In the genomic region with DNA sequence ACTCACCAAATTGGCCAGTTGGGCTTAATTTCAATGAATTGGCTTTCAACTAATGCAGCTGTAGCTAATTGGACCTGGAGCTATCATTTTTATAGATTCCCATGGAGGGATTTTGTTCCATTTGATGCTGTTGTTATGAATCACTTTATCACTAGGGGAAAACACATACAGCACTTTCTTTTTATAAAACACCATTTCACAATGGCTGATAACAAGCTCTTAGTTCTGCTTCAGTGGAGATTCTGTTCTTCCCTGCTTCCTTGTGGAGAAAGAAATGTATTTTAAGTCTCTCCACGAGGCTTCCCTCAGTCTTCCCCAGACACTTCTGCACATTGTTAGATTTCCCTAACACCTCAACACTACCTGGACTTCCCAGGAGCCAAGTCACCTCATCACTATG, we compare ENCODE assay signal across 1 cellular context.
TF ChIP-seq lines count a peak whose summit lies in the region.

No MANE protein-coding gene starts in this region.

TF ChIP-seq in WTC11, 78 proteins besides CTCF, POLR2A, EP300 and RAD21 (continued from another document):
- TF ChIP-seq, protein P1, sequence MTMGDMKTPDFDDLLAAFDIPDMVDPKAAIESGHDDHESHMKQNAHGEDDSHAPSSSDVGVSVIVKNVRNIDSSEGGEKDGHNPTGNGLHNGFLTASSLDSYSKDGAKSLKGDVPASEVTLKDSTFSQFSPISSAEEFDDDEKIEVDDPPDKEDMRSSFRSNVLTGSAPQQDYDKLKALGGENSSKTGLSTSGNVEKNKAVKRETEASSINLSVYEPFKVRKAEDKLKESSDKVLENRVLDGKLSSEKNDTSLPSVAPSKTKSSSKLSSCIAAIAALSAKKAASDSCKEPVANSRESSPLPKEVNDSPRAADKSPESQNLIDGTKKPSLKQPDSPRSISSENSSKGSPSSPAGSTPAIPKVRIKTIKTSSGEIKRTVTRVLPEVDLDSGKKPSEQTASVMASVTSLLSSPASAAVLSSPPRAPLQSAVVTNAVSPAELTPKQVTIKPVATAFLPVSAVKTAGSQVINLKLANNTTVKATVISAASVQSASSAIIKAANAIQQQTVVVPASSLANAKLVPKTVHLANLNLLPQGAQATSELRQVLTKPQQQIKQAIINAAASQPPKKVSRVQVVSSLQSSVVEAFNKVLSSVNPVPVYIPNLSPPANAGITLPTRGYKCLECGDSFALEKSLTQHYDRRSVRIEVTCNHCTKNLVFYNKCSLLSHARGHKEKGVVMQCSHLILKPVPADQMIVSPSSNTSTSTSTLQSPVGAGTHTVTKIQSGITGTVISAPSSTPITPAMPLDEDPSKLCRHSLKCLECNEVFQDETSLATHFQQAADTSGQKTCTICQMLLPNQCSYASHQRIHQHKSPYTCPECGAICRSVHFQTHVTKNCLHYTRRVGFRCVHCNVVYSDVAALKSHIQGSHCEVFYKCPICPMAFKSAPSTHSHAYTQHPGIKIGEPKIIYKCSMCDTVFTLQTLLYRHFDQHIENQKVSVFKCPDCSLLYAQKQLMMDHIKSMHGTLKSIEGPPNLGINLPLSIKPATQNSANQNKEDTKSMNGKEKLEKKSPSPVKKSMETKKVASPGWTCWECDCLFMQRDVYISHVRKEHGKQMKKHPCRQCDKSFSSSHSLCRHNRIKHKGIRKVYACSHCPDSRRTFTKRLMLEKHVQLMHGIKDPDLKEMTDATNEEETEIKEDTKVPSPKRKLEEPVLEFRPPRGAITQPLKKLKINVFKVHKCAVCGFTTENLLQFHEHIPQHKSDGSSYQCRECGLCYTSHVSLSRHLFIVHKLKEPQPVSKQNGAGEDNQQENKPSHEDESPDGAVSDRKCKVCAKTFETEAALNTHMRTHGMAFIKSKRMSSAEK (CRISPR knock-in tag; IDR thresholded peaks at IDR 0.05; ENCODE audit: borderline replicate concordance): no peak
- TF ChIP-seq, protein P2, sequence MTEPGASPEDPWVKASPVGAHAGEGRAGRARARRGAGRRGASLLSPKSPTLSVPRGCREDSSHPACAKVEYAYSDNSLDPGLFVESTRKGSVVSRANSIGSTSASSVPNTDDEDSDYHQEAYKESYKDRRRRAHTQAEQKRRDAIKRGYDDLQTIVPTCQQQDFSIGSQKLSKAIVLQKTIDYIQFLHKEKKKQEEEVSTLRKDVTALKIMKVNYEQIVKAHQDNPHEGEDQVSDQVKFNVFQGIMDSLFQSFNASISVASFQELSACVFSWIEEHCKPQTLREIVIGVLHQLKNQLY (CRISPR knock-in tag; IDR thresholded peaks at IDR 0.05): no peak
- TF ChIP-seq, protein P3, sequence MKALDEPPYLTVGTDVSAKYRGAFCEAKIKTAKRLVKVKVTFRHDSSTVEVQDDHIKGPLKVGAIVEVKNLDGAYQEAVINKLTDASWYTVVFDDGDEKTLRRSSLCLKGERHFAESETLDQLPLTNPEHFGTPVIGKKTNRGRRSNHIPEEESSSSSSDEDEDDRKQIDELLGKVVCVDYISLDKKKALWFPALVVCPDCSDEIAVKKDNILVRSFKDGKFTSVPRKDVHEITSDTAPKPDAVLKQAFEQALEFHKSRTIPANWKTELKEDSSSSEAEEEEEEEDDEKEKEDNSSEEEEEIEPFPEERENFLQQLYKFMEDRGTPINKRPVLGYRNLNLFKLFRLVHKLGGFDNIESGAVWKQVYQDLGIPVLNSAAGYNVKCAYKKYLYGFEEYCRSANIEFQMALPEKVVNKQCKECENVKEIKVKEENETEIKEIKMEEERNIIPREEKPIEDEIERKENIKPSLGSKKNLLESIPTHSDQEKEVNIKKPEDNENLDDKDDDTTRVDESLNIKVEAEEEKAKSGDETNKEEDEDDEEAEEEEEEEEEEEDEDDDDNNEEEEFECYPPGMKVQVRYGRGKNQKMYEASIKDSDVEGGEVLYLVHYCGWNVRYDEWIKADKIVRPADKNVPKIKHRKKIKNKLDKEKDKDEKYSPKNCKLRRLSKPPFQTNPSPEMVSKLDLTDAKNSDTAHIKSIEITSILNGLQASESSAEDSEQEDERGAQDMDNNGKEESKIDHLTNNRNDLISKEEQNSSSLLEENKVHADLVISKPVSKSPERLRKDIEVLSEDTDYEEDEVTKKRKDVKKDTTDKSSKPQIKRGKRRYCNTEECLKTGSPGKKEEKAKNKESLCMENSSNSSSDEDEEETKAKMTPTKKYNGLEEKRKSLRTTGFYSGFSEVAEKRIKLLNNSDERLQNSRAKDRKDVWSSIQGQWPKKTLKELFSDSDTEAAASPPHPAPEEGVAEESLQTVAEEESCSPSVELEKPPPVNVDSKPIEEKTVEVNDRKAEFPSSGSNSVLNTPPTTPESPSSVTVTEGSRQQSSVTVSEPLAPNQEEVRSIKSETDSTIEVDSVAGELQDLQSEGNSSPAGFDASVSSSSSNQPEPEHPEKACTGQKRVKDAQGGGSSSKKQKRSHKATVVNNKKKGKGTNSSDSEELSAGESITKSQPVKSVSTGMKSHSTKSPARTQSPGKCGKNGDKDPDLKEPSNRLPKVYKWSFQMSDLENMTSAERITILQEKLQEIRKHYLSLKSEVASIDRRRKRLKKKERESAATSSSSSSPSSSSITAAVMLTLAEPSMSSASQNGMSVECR (CRISPR knock-in tag; IDR thresholded peaks at IDR 0.05; ENCODE audit: borderline replicate concordance): no peak
- no peak for TF ChIP-seq SMAD3 (CRISPR knock-in tag; IDR thresholded peaks at IDR 0.05; ENCODE audit: borderline replicate concordance)
- TF ChIP-seq, protein P4, sequence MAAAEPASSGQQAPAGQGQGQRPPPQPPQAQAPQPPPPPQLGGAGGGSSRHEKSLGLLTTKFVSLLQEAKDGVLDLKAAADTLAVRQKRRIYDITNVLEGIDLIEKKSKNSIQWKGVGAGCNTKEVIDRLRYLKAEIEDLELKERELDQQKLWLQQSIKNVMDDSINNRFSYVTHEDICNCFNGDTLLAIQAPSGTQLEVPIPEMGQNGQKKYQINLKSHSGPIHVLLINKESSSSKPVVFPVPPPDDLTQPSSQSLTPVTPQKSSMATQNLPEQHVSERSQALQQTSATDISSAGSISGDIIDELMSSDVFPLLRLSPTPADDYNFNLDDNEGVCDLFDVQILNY (CRISPR knock-in tag; IDR thresholded peaks at IDR 0.05): no peak
- no peak for TF ChIP-seq SOX15 (CRISPR knock-in tag; IDR thresholded peaks at IDR 0.05)
- TF ChIP-seq ELF4 (CRISPR knock-in tag; IDR thresholded peaks at IDR 0.05; ENCODE audit: low read depth): no peak
- TF ChIP-seq, protein P5, sequence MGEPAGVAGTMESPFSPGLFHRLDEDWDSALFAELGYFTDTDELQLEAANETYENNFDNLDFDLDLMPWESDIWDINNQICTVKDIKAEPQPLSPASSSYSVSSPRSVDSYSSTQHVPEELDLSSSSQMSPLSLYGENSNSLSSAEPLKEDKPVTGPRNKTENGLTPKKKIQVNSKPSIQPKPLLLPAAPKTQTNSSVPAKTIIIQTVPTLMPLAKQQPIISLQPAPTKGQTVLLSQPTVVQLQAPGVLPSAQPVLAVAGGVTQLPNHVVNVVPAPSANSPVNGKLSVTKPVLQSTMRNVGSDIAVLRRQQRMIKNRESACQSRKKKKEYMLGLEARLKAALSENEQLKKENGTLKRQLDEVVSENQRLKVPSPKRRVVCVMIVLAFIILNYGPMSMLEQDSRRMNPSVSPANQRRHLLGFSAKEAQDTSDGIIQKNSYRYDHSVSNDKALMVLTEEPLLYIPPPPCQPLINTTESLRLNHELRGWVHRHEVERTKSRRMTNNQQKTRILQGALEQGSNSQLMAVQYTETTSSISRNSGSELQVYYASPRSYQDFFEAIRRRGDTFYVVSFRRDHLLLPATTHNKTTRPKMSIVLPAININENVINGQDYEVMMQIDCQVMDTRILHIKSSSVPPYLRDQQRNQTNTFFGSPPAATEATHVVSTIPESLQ (CRISPR knock-in tag; IDR thresholded peaks at IDR 0.05): no peak
- no peak for TF ChIP-seq RELA (CRISPR knock-in tag; IDR thresholded peaks at IDR 0.05; ENCODE audit: borderline replicate concordance)
